ENCODE assay signal across 1 cellular context in the genomic region with DNA sequence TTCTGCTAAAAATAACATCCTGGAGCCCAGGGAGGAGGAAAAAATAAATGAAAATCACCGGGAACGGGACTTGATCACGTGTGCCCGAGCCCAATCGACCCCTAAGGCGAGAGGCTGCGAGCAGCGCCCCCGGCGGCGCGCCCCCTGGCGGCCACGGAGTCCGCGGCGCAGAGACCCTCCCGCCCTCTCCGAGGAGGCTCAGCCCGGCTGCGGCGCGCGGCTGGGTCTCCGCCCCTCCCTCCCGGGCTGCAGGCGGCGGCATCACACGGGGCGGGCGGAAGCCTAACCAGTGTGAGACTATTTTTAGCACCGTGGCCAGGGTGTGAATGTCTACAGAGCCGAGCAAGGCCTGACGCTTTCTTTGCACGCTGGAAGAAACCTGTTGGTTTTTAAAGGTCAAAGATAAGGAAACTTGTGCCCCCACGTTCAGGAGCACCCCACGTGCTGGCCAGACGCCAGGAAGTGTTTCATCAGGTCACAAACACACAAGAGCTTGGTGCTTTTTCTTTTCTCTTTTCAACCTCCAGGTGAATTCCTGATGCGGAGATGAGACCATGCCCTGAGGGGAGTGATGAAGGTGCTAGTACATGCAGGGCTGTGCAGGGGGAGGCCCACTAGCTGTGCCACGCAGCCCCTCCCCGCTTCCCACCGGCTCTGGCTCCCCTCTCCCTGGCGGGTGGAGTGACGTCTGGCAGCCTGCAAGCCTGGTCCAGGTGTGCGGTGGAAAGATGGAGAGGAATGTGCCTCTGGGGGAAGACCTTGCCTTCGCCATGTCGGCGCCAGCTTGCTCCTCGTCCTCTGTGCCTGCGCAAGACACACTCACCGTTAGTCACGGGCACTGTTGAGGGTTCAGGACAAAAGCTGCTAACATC.
A peak's percentile ranks its signal among the peaks of the same experiment; 100 is the strongest.
TF ChIP-seq lines count a peak whose summit lies in the region.

No MANE protein-coding gene starts in this region.

TF ChIP-seq in HepG2, 621 proteins besides CTCF, POLR2A, EP300 and RAD21 (continued from another document and continues in another):
- TF ChIP-seq, protein P1, sequence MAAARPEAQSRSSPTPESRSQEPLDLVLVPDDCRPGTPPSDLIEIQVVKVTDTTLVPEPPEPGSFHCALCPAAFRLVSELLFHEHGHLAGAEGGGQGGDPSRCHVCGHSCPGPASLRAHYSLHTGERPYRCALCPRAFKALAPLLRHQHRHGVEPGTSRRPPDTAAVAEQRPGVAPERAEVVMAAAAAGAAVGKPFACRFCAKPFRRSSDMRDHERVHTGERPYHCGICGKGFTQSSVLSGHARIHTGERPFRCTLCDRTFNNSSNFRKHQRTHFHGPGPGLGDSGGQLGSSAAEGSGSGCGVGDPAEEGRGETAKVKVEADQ (CRISPR knock-in tag; IDR thresholded peaks at IDR 0.05; ENCODE audit: borderline replicate concordance): 0 out of 2 replicates have a peak, but pooled peaks have one; percentile 68
- no peak for TF ChIP-seq TCF7L2 (IDR thresholded peaks at IDR 0.05; ENCODE audit: low read depth, low read length)
- TF ChIP-seq ZNF512 (CRISPR knock-in tag; IDR thresholded peaks at IDR 0.05): no peak
- peak; percentile 74; the same call in 1 of the 2 replicates for TF ChIP-seq ARNTL (CRISPR knock-in tag; IDR thresholded peaks at IDR 0.05)
- TF ChIP-seq ZNF749 (CRISPR knock-in tag; IDR thresholded peaks at IDR 0.05; ENCODE audit: borderline replicate concordance): no peak
- TF ChIP-seq GATA4 (IDR thresholded peaks at IDR 0.05; ENCODE audit: borderline replicate concordance, low read depth): no peak
- TF ChIP-seq RFX5 (IDR thresholded peaks at IDR 0.05; ENCODE audit: low read depth, low read length): no peak
- no peak for TF ChIP-seq ZNF83 (CRISPR knock-in tag; IDR thresholded peaks at IDR 0.05; ENCODE audit: borderline replicate concordance)
- 0 out of 2 replicates have a peak, but pooled peaks have one; percentile 37 for TF ChIP-seq ZNF605 (CRISPR knock-in tag; IDR thresholded peaks at IDR 0.05)
- no peak for TF ChIP-seq HOXA7 (CRISPR knock-in tag; IDR thresholded peaks at IDR 0.05)
- TF ChIP-seq ZEB1 (IDR thresholded peaks at IDR 0.05; ENCODE audit: insufficient replicate concordance, low read depth): no peak
- peak; percentile 63; the same call in 1 of the 2 replicates for TF ChIP-seq YEATS4 (CRISPR knock-in tag; IDR thresholded peaks at IDR 0.05; ENCODE audit: borderline replicate concordance)
- peak; percentile 72 for TF ChIP-seq ZNF574 (CRISPR knock-in tag; IDR thresholded peaks at IDR 0.05)
- TF ChIP-seq HNRNPLL (IDR thresholded peaks at IDR 0.05; ENCODE audit: low read depth, low read length, poor library complexity, severe bottlenecking): peak; percentile 55
- TF ChIP-seq, protein P2, sequence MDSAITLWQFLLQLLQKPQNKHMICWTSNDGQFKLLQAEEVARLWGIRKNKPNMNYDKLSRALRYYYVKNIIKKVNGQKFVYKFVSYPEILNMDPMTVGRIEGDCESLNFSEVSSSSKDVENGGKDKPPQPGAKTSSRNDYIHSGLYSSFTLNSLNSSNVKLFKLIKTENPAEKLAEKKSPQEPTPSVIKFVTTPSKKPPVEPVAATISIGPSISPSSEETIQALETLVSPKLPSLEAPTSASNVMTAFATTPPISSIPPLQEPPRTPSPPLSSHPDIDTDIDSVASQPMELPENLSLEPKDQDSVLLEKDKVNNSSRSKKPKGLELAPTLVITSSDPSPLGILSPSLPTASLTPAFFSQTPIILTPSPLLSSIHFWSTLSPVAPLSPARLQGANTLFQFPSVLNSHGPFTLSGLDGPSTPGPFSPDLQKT (CRISPR knock-in tag; IDR thresholded peaks at IDR 0.05; ENCODE audit: borderline replicate concordance): no peak
- TF ChIP-seq, protein P3, sequence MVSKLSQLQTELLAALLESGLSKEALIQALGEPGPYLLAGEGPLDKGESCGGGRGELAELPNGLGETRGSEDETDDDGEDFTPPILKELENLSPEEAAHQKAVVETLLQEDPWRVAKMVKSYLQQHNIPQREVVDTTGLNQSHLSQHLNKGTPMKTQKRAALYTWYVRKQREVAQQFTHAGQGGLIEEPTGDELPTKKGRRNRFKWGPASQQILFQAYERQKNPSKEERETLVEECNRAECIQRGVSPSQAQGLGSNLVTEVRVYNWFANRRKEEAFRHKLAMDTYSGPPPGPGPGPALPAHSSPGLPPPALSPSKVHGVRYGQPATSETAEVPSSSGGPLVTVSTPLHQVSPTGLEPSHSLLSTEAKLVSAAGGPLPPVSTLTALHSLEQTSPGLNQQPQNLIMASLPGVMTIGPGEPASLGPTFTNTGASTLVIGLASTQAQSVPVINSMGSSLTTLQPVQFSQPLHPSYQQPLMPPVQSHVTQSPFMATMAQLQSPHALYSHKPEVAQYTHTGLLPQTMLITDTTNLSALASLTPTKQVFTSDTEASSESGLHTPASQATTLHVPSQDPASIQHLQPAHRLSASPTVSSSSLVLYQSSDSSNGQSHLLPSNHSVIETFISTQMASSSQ (IDR thresholded peaks at IDR 0.05; ENCODE audit: low read depth): no peak
- TF ChIP-seq, protein P3 (CRISPR knock-in tag; IDR thresholded peaks at IDR 0.05; ENCODE audit: borderline replicate concordance): peak; percentile 14; the same call in 1 of the 2 replicates
- TF ChIP-seq NRL (CRISPR knock-in tag; IDR thresholded peaks at IDR 0.05; ENCODE audit: borderline replicate concordance): no peak; the same call in 1 of the 2 replicates
- TF ChIP-seq WIZ (CRISPR knock-in tag; IDR thresholded peaks at IDR 0.05): no peak
- TF ChIP-seq, protein P4, sequence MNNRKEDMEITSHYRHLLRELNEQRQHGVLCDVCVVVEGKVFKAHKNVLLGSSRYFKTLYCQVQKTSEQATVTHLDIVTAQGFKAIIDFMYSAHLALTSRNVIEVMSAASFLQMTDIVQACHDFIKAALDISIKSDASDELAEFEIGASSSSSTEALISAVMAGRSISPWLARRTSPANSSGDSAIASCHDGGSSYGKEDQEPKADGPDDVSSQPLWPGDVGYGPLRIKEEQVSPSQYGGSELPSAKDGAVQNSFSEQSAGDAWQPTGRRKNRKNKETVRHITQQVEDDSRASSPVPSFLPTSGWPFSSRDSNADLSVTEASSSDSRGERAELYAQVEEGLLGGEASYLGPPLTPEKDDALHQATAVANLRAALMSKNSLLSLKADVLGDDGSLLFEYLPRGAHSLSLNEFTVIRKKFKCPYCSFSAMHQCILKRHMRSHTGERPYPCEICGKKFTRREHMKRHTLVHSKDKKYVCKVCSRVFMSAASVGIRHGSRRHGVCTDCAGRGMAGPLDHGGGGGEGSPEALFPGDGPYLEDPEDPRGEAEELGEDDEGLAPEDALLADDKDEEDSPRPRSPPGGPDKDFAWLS (CRISPR knock-in tag; IDR thresholded peaks at IDR 0.05; ENCODE audit: borderline replicate concordance): peak; percentile 89; the same call in 1 of the 2 replicates
- TF ChIP-seq AKNA (CRISPR knock-in tag; IDR thresholded peaks at IDR 0.05; ENCODE audit: borderline replicate concordance): no peak
- TF ChIP-seq ZNF264 (CRISPR knock-in tag; IDR thresholded peaks at IDR 0.05): no peak
- TF ChIP-seq ZNF713 (CRISPR knock-in tag; IDR thresholded peaks at IDR 0.05): 0 out of 2 replicates have a peak, but pooled peaks have one; percentile 14
- TF ChIP-seq ZNF274 (CRISPR knock-in tag; IDR thresholded peaks at IDR 0.05): peak; percentile 77; the same call in 1 of the 2 replicates
